In genomic region chr22:50487290-50488005, GRCh38 we compare ENCODE assay signal across 2 cellular contexts.
TF ChIP-seq lines count a peak whose summit lies in the region.

No MANE protein-coding gene starts in this region.

TF ChIP-seq in HEK293, 187 proteins besides CTCF, POLR2A, EP300 and RAD21:
- no peak for TF ChIP-seq ZNF146 (tag by site-specific recombination; IDR thresholded peaks at IDR 0.05)
- 0 out of 2 replicates have a peak, but pooled peaks have one; percentile 10 for TF ChIP-seq GLIS2 (tag by site-specific recombination; IDR thresholded peaks at IDR 0.05)
- peak; percentile 90 for TF ChIP-seq GLIS1 (tag by site-specific recombination; IDR thresholded peaks at IDR 0.05)
- no peak for TF ChIP-seq ZNF239 (tag by site-specific recombination; IDR thresholded peaks at IDR 0.05)
- no peak for TF ChIP-seq ZNF433 (tag by site-specific recombination; IDR thresholded peaks at IDR 0.05; ENCODE audit: low read depth)
- no peak for TF ChIP-seq ZNF423 (tag by site-specific recombination; IDR thresholded peaks at IDR 0.05)
- no peak for TF ChIP-seq ZNF510 (tag by site-specific recombination; IDR thresholded peaks at IDR 0.05; ENCODE audit: insufficient replicate concordance)

TF ChIP-seq in K562, 482 proteins besides CTCF, POLR2A, EP300 and RAD21:
- no peak for TF ChIP-seq MAZ (CRISPR knock-in tag; conservative IDR thresholded peaks at IDR 0.05 in 1 of 2, IDR thresholded peaks at IDR 0.05 in 1 of 2)
- TF ChIP-seq ZNF140 (CRISPR knock-in tag; IDR thresholded peaks at IDR 0.05), result no peak
- TF ChIP-seq SNRNP70 (optimal IDR thresholded peaks at IDR 0.05; ENCODE audit: low read depth, low read length), result no peak
- no peak for TF ChIP-seq ZNF41 (CRISPR knock-in tag; conservative IDR thresholded peaks at IDR 0.05)
- TF ChIP-seq TFE3 (CRISPR knock-in tag; IDR thresholded peaks at IDR 0.05), result no peak
- TF ChIP-seq ATF1 (CRISPR knock-in tag; IDR thresholded peaks at IDR 0.05), result no peak
- TF ChIP-seq ATF1 (tag; IDR thresholded peaks at IDR 0.05), result no peak
- no peak for TF ChIP-seq PRPF4 (IDR thresholded peaks at IDR 0.05; ENCODE audit: insufficient read depth, low read depth, low read length, poor library complexity, severe bottlenecking)
- TF ChIP-seq, protein P1, sequence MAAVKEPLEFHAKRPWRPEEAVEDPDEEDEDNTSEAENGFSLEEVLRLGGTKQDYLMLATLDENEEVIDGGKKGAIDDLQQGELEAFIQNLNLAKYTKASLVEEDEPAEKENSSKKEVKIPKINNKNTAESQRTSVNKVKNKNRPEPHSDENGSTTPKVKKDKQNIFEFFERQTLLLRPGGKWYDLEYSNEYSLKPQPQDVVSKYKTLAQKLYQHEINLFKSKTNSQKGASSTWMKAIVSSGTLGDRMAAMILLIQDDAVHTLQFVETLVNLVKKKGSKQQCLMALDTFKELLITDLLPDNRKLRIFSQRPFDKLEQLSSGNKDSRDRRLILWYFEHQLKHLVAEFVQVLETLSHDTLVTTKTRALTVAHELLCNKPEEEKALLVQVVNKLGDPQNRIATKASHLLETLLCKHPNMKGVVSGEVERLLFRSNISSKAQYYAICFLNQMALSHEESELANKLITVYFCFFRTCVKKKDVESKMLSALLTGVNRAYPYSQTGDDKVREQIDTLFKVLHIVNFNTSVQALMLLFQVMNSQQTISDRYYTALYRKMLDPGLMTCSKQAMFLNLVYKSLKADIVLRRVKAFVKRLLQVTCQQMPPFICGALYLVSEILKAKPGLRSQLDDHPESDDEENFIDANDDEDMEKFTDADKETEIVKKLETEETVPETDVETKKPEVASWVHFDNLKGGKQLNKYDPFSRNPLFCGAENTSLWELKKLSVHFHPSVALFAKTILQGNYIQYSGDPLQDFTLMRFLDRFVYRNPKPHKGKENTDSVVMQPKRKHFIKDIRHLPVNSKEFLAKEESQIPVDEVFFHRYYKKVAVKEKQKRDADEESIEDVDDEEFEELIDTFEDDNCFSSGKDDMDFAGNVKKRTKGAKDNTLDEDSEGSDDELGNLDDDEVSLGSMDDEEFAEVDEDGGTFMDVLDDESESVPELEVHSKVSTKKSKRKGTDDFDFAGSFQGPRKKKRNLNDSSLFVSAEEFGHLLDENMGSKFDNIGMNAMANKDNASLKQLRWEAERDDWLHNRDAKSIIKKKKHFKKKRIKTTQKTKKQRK (IDR thresholded peaks at IDR 0.05; ENCODE audit: borderline replicate concordance, low read depth, low read length), result no peak
- TF ChIP-seq CREB3L1 (IDR thresholded peaks at IDR 0.05; ENCODE audit: borderline replicate concordance, low read depth), result no peak
- TF ChIP-seq, protein P2, sequence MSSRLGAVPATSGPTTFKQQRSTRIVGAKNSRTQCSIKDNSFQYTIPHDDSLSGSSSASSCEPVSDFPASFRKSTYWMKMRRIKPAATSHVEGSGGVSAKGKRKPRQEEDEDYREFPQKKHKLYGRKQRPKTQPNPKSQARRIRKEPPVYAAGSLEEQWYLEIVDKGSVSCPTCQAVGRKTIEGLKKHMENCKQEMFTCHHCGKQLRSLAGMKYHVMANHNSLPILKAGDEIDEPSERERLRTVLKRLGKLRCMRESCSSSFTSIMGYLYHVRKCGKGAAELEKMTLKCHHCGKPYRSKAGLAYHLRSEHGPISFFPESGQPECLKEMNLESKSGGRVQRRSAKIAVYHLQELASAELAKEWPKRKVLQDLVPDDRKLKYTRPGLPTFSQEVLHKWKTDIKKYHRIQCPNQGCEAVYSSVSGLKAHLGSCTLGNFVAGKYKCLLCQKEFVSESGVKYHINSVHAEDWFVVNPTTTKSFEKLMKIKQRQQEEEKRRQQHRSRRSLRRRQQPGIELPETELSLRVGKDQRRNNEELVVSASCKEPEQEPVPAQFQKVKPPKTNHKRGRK (tag; IDR thresholded peaks at IDR 0.05), result no peak
- TF ChIP-seq MCM3 (IDR thresholded peaks at IDR 0.05), result no peak
- TF ChIP-seq MAFK (IDR thresholded peaks at IDR 0.05; ENCODE audit: low read length), result no peak
- TF ChIP-seq ETV6 (IDR thresholded peaks at IDR 0.05; ENCODE audit: borderline replicate concordance in 1 of 2, low read depth in 2 of 2, low read length in 1 of 2), result no peak
- TF ChIP-seq ETV6 (CRISPR knock-in tag; IDR thresholded peaks at IDR 0.05; ENCODE audit: borderline replicate concordance), result no peak
- TF ChIP-seq ZNF280B (CRISPR knock-in tag; IDR thresholded peaks at IDR 0.05), result no peak
- TF ChIP-seq TARDBP (IDR thresholded peaks at IDR 0.05), result no peak
- no peak for TF ChIP-seq CCAR2 (IDR thresholded peaks at IDR 0.05; ENCODE audit: low read depth, low read length)
- TF ChIP-seq LEF1 (IDR thresholded peaks at IDR 0.05), result no peak
- TF ChIP-seq BMI1 (IDR thresholded peaks at IDR 0.05; ENCODE audit: low read length), result no peak
